ENCODE assay signal across 28 cellular contexts in the genomic region with DNA sequence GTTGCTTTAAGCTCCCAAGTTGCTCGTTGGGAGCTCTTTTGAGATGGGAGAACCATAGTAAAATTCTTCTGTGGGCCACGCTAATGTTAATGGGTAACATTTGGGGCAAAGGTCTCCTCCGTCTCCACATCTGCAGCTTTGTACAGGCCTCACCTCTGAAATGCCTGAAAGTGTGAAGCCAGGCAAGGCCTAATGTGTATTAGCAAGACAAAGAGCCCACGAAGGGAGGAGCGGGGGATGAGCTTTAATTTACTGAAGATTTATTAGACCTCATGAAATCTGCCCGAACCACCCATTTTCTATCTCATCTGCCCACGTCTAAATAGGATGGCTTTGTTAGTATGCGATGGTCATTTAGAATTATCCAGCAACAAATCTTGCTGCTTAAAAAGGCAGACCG.
"Had no signal": no experiment of that assay in that cellular context is flagged by ENCODE, and none has a peak within 500 bp of the region (broad histone marks: within the 10 kb centered on the region; RNA-seq: fewer than 3 reads in every experiment).

No MANE protein-coding gene starts in this region.

- H3K4me3 ChIP-seq: coronary artery, heart right ventricle, lung, suprapubic skin, transverse colon, upper lobe of right lung, uterus had no signal

- H3K9ac ChIP-seq: parathyroid adenoma had no signal

- H3K27me3 Mint-ChIP-seq: memory B cell, progenitor cell of endocrine pancreas had no signal

- H3K27ac Mint-ChIP-seq: memory B cell; naive B cell; natural killer cell treated with Interleukin-12 subunit alpha and Interleukin-12 subunit beta and Interleukin-15 and Interleukin-18, amount 100 ng/mL, for 72 hours; progenitor cell of endocrine pancreas; stimulated activated naive CD8-positive, alpha-beta T cell treated with anti-CD3 and anti-CD28 coated beads, Interleukin-15, amount 100 ng/mL, for 72 hours had no signal

- DNase-seq: dermis blood vessel endothelial cell; effector CD4-positive, alpha-beta T cell; foreskin keratinocyte; glutamatergic neuron; heart right ventricle; hypothalamus; naive B cell; right cardiac atrium; small intestine; stimulated activated CD4-positive, alpha-beta T cell treated with anti-CD3 and anti-CD28 coated beads, Interleukin-15, amount 100 ng/mL, for 24 hours; stimulated activated CD4-positive, alpha-beta T cell treated with anti-CD3 and anti-CD28 coated beads, Interleukin-4, amount 100 ng/mL, for 1 hour; stimulated activated CD8-positive, alpha-beta memory T cell treated with anti-CD3 and anti-CD28 coated beads, Interleukin-4, amount 100 ng/mL, for 48 hours; stimulated activated naive CD4-positive, alpha-beta T cell; stimulated activated naive CD8-positive, alpha-beta T cell treated with anti-CD3 and anti-CD28 coated beads, Interleukin-15, amount 100 ng/mL, for 72 hours; transverse colon; upper lobe of right lung; uterus had no signal

- H3K4me3 Mint-ChIP-seq: memory B cell; naive B cell; natural killer cell treated with Interleukin-12 subunit alpha and Interleukin-12 subunit beta and Interleukin-15 and Interleukin-18, amount 100 ng/mL, for 72 hours; stimulated activated naive CD8-positive, alpha-beta T cell treated with anti-CD3 and anti-CD28 coated beads, Interleukin-15, amount 100 ng/mL, for 72 hours had no signal

- ATAC-seq: esophagus mucosa; foreskin keratinocyte; heart right ventricle; left lobe of liver; natural killer cell treated with Interleukin-12 subunit alpha and Interleukin-12 subunit beta and Interleukin-15 and Interleukin-18, amount 100 ng/mL, for 72 hours; right cardiac atrium; stimulated activated naive CD8-positive, alpha-beta T cell treated with anti-CD3 and anti-CD28 coated beads, Interleukin-15, amount 100 ng/mL, for 72 hours; upper lobe of right lung had no signal

- H3K27me3 ChIP-seq: foreskin keratinocyte, heart right ventricle, suprapubic skin, transverse colon, upper lobe of right lung, uterus had no signal

- H2AFZ ChIP-seq: parathyroid adenoma had no signal

- FAIRE-seq: keratinocyte, small intestine had no signal

- H3K27ac ChIP-seq: coronary artery, epithelial cell of prostate, foreskin keratinocyte, heart right ventricle, parathyroid adenoma, suprapubic skin, transverse colon, upper lobe of right lung, uterus had no signal

- H3K4me1 ChIP-seq: foreskin keratinocyte, heart right ventricle, parathyroid adenoma, suprapubic skin, transverse colon, upper lobe of right lung, uterus had no signal

- H3K36me3 Mint-ChIP-seq: memory B cell; naive B cell; natural killer cell treated with Interleukin-12 subunit alpha and Interleukin-12 subunit beta and Interleukin-15 and Interleukin-18, amount 100 ng/mL, for 72 hours had no signal

- H3K79me2 ChIP-seq: parathyroid adenoma had no signal

- H3K9me3 ChIP-seq: suprapubic skin, transverse colon, upper lobe of right lung, uterus had no signal

- H3K4me1 Mint-ChIP-seq: memory B cell; naive B cell; stimulated activated naive CD8-positive, alpha-beta T cell treated with anti-CD3 and anti-CD28 coated beads, Interleukin-15, amount 100 ng/mL, for 72 hours had no signal

- H3K36me3 ChIP-seq: heart right ventricle, suprapubic skin, transverse colon, upper lobe of right lung, uterus had no signal

- H3K9me3 Mint-ChIP-seq: memory B cell; natural killer cell treated with Interleukin-12 subunit alpha and Interleukin-12 subunit beta and Interleukin-15 and Interleukin-18, amount 100 ng/mL, for 72 hours; stimulated activated naive CD8-positive, alpha-beta T cell treated with anti-CD3 and anti-CD28 coated beads, Interleukin-15, amount 100 ng/mL, for 72 hours had no signal
